Comparison of ENCODE assay signal across 36 cellular contexts in genomic region chr13:55307909-55308308, GRCh38.
"Had no signal": no experiment of that assay in that cellular context is flagged by ENCODE, and none has a peak within 500 bp of the region (broad histone marks: within the 10 kb centered on the region; RNA-seq: fewer than 3 reads in every experiment).

No MANE protein-coding gene starts in this region.

- H3K4me3 ChIP-seq: adrenal gland, body of pancreas, breast epithelium had no signal

- H3K36me3 ChIP-seq: adrenal gland, brain microvascular endothelial cell, breast epithelium had no signal

- H3K9me3 ChIP-seq: adrenal gland, body of pancreas, breast epithelium had no signal

- H3K9me3 Mint-ChIP-seq: activated CD4-positive, alpha-beta T cell treated with anti-CD3 and anti-CD28 coated beads, Interleukin-2, amount 10 ng/mL, durations not matched to agents 24 days and 14 days had no signal

- FAIRE-seq: astrocyte, TTC549 had no signal

- H3K4me1 Mint-ChIP-seq: activated B cell treated with CpG ODN at 0.5 μM for 24 hours; activated CD4-positive, alpha-beta T cell treated with anti-CD3 and anti-CD28 coated beads, Interleukin-2, amount 10 ng/mL, durations not matched to agents 24 days and 14 days; activated naive CD8-positive, alpha-beta T cell treated with anti-CD3 and anti-CD28 coated beads for 36 hours; activated T-helper 17 cell treated with anti-CD3 and anti-CD28 coated beads, Interleukin-2, amount 50 U/mL, for 72 hours had no signal

- H3K27me3 Mint-ChIP-seq: activated B cell treated with CpG ODN at 0.5 μM for 24 hours; activated CD4-positive, alpha-beta memory T cell treated with anti-CD3 and anti-CD28 coated beads for 36 hours; activated CD4-positive, alpha-beta T cell treated with anti-CD3 and anti-CD28 coated beads, Interleukin-2, amount 10 ng/mL, durations not matched to agents 24 days and 14 days; activated CD8-positive, alpha-beta T cell treated with anti-CD3 and anti-CD28 coated beads for 36 hours; activated naive CD8-positive, alpha-beta T cell treated with anti-CD3 and anti-CD28 coated beads for 36 hours; activated T-helper 17 cell treated with anti-CD3 and anti-CD28 coated beads, Interleukin-2, amount 50 U/mL, for 72 hours had no signal

- H3K27me3 ChIP-seq: adrenal gland, body of pancreas, brain microvascular endothelial cell, breast epithelium had no signal

- H3K27ac Mint-ChIP-seq: activated B cell treated with CpG ODN at 0.5 μM for 24 hours; activated CD4-positive, alpha-beta memory T cell treated with anti-CD3 and anti-CD28 coated beads for 36 hours; activated CD4-positive, alpha-beta T cell treated with anti-CD3 and anti-CD28 coated beads, Interleukin-2, amount 10 ng/mL, durations not matched to agents 24 days and 14 days; activated CD8-positive, alpha-beta T cell treated with anti-CD3 and anti-CD28 coated beads for 36 hours; activated naive CD4-positive, alpha-beta T cell treated with anti-CD3 and anti-CD28 coated beads for 36 hours; activated naive CD4-positive, alpha-beta T cell treated with anti-CD3 and anti-CD28 coated beads, Interleukin-2, amount 50 U/mL, for 72 hours; activated naive CD8-positive, alpha-beta T cell treated with anti-CD3 and anti-CD28 coated beads for 36 hours; activated T-helper 1 cell treated with anti-CD3 and anti-CD28 coated beads, Interleukin-12 subunit alpha, Interleukin-12 subunit beta, Interleukin-2, Interleukin-4 antibody, amounts not matched to agents 30 ng/mL and 10 ng/mL and 1 ng/mL, durations not matched to agents 14 hours and 24 hours and 36 hours; activated T-helper 17 cell treated with anti-CD3 and anti-CD28 coated beads, Interleukin-2, amount 50 U/mL, for 72 hours; T-helper 1 cell treated with Interleukin-12 subunit alpha and Interleukin-12 subunit beta and Interleukin-4 antibody, amounts not matched to agents 30 μg/mL and 1 μg/mL, for 36 hours; T-helper 2 cell treated with Interferon-gamma antibody and Interleukin-4, amounts not matched to agents 5 μg/mL and 100 μg/mL, for 36 hours had no signal

- DNase-seq: activated B cell treated with CpG ODN at 0.5 μM for 24 hours; activated CD4-positive, alpha-beta memory T cell treated with anti-CD3 and anti-CD28 coated beads for 36 hours; activated CD4-positive, alpha-beta T cell treated with anti-CD3 and anti-CD28 coated beads for 4 hours; activated CD4-positive, alpha-beta T cell treated with anti-CD3 and anti-CD28 coated beads, Interleukin-2, amount 10 ng/mL, durations not matched to agents 24 days and 14 days; activated CD4-positive, alpha-beta T cell treated with anti-CD3 and anti-CD28 coated beads, Interleukin-2, amount 50 U/mL, for 1 hour; activated CD4-positive, alpha-beta T cell treated with anti-CD3 and anti-CD28 coated beads, Interleukin-2, amount 50 U/mL, for 4 hours; activated CD4-positive, CD25-positive, alpha-beta regulatory T cell treated with anti-CD3 and anti-CD28 coated beads, Interleukin-2, amount 50 U/mL, for 72 hours; activated CD8-positive, alpha-beta memory T cell treated with anti-CD3 and anti-CD28 coated beads, Interleukin-2, amount 50 U/mL, for 4 hours; activated CD8-positive, alpha-beta T cell treated with anti-CD3 and anti-CD28 coated beads for 36 hours; activated effector memory CD4-positive, alpha-beta T cell treated with anti-CD3 and anti-CD28 coated beads, Interleukin-2, amount 50 U/mL, for 16 hours; activated gamma-delta T cell treated with Interleukin-2 at 50 U/mL for 16 hours; activated naive CD4-positive, alpha-beta T cell; activated naive CD4-positive, alpha-beta T cell treated with anti-CD3 and anti-CD28 coated beads for 36 hours; activated naive CD4-positive, alpha-beta T cell treated with anti-CD3 and anti-CD28 coated beads, Interleukin-2, amount 50 U/mL, for 16 hours; activated naive CD8-positive, alpha-beta T cell treated with anti-CD3 and anti-CD28 coated beads for 36 hours; activated T-cell treated with anti-CD3 and anti-CD28 coated beads for 4 hours; activated T-cell treated with anti-CD3 and anti-CD28 coated beads, Interleukin-2, amount 50 U/mL, for 1 hour; activated T-cell treated with anti-CD3 and anti-CD28 coated beads, Interleukin-2, amount 50 U/mL, for 4 hours; activated T-cell treated with anti-CD3 and anti-CD28 coated beads, Interleukin-2, amount 50 U/mL, for 72 hours; adrenal gland; amniotic stem cell; aorta; body of pancreas; brain microvascular endothelial cell; central memory CD4-positive, alpha-beta T cell; T-helper 2 cell; T-helper 9 cell had no signal

- H3K4me1 ChIP-seq: adrenal gland, body of pancreas, breast epithelium had no signal

- H3K4me3 Mint-ChIP-seq: activated B cell treated with CpG ODN at 0.5 μM for 24 hours; activated CD4-positive, alpha-beta memory T cell treated with anti-CD3 and anti-CD28 coated beads for 36 hours; activated CD4-positive, alpha-beta T cell treated with anti-CD3 and anti-CD28 coated beads, Interleukin-2, amount 10 ng/mL, durations not matched to agents 24 days and 14 days; activated CD8-positive, alpha-beta T cell treated with anti-CD3 and anti-CD28 coated beads for 36 hours; activated naive CD4-positive, alpha-beta T cell treated with anti-CD3 and anti-CD28 coated beads for 36 hours; activated naive CD8-positive, alpha-beta T cell treated with anti-CD3 and anti-CD28 coated beads for 36 hours; activated T-cell treated with anti-CD3 and anti-CD28 coated beads, Interleukin-2, amount 50 U/mL, for 4 hours; activated T-cell treated with anti-CD3 and anti-CD28 coated beads, Interleukin-2, amount 50 U/mL, for 72 hours; activated T-helper 1 cell treated with anti-CD3 and anti-CD28 coated beads, Interleukin-12 subunit alpha, Interleukin-12 subunit beta, Interleukin-2, Interleukin-4 antibody, amounts not matched to agents 30 ng/mL and 10 ng/mL and 1 ng/mL, durations not matched to agents 14 hours and 24 hours and 36 hours; activated T-helper 17 cell treated with anti-CD3 and anti-CD28 coated beads, Interleukin-2, amount 50 U/mL, for 72 hours; T-helper 1 cell treated with Interleukin-12 subunit alpha and Interleukin-12 subunit beta and Interleukin-4 antibody, amounts not matched to agents 30 μg/mL and 1 μg/mL, for 36 hours; T-helper 2 cell treated with Interferon-gamma antibody and Interleukin-4, amounts not matched to agents 5 μg/mL and 100 μg/mL, for 36 hours had no signal

- ATAC-seq: activated CD8-positive, alpha-beta T cell treated with anti-CD3 and anti-CD28 coated beads for 36 hours; activated naive CD4-positive, alpha-beta T cell treated with anti-CD3 and anti-CD28 coated beads, Interleukin-2, amount 50 U/mL, for 72 hours; activated T-cell treated with anti-CD3 and anti-CD28 coated beads, Interleukin-2, amount 50 U/mL, for 4 hours; activated T-cell treated with anti-CD3 and anti-CD28 coated beads, Interleukin-2, amount 50 U/mL, for 72 hours; activated T-helper 17 cell treated with anti-CD3 and anti-CD28 coated beads, Interleukin-2, amount 50 U/mL, for 72 hours; body of pancreas had no signal

- H3K27ac ChIP-seq: adrenal gland, body of pancreas, brain microvascular endothelial cell, breast epithelium, VCaP had no signal

- H3K36me3 Mint-ChIP-seq: activated CD4-positive, alpha-beta memory T cell treated with anti-CD3 and anti-CD28 coated beads for 36 hours; activated naive CD4-positive, alpha-beta T cell treated with anti-CD3 and anti-CD28 coated beads, Interleukin-2, amount 50 U/mL, for 72 hours; activated naive CD8-positive, alpha-beta T cell treated with anti-CD3 and anti-CD28 coated beads for 36 hours had no signal
